In genomic region chr21:31265293-31265692, GRCh38 we compare ENCODE assay signal across 20 cellular contexts.
A peak's percentile ranks its signal among the peaks of the same experiment; 100 is the strongest.
DNase-seq lines count a peak whose midpoint lies in the region; ATAC-seq and TF ChIP-seq lines count a peak whose summit lies in the region.
"Had no signal": no experiment of that assay in that cellular context is flagged by ENCODE, and none has a peak within 500 bp of the region (broad histone marks: within the 10 kb centered on the region; RNA-seq: fewer than 3 reads in every experiment).

No MANE protein-coding gene starts in this region.

- H3K4me3 ChIP-seq in thoracic aorta (peak overlapping the region; percentile 14), SK-N-SH (ENCODE audit: low read depth in 2 of 2, low read length in 1 of 2) (no peak overlapping the region)
- H3K4me3 ChIP-seq: right lobe of liver had no signal

- H3K4me1 ChIP-seq in thoracic aorta (ENCODE audit: control insufficient read depth in 1 of 2, low read depth in 2 of 2) (no peaks in the 10 kb centered on the region), SK-N-SH (ENCODE audit: control insufficient read depth in 1 of 2, insufficient read depth in 2 of 2, low read depth in 1 of 2, low read length in 1 of 2) (no peaks in the 10 kb centered on the region)
- H3K4me1 ChIP-seq: right lobe of liver had no signal

- peak overlapping the region; percentile 18 for H3K4me3 Mint-ChIP-seq in stimulated activated naive CD8-positive, alpha-beta T cell treated with anti-CD3 and anti-CD28 coated beads, Interleukin-15, Interleukin-2, amounts not matched to agents 100 ng/mL and 50 ng/mL, for 24 hours
- H3K4me3 Mint-ChIP-seq: memory B cell, neural crest cell had no signal

- peaks cover 35% of the 10 kb centered on the region for H3K36me3 Mint-ChIP-seq in stimulated activated naive CD8-positive, alpha-beta T cell treated with anti-CD3 and anti-CD28 coated beads, Interleukin-15, Interleukin-2, amounts not matched to agents 100 ng/mL and 50 ng/mL, for 24 hours (ENCODE audit: low read depth)
- H3K36me3 Mint-ChIP-seq: memory B cell had no signal

- CTCF ChIA-PET in SK-N-SH (lab: Yijun Ruan, JAX), result interaction anchor here (0.9 to 1.5 kb wide), 2 partner anchors 16 to 315 kb away, joined by 3 to 4 read pairs; no protein-coding TSS in a partner anchor

- WGBS in SK-N-SH (ENCODE audit: low lambda C conversion rate), result 81% methylated on average over 10 of the region's 10 CpGs

- H3K27me3 ChIP-seq in thoracic aorta (replicated peaks; ENCODE audit: insufficient read depth) (no peaks in the 10 kb centered on the region), SK-N-SH (ENCODE audit: insufficient read depth) (no peaks in the 10 kb centered on the region)
- H3K27me3 ChIP-seq: right lobe of liver had no signal

- no peaks in the 10 kb centered on the region for H3F3A ChIP-seq in SK-N-SH (replicated peaks; ENCODE audit: insufficient read depth)

- no peak overlapping the region for H3K4me2 ChIP-seq in SK-N-SH

- POLR2A ChIA-PET in SK-N-SH (lab: Yijun Ruan, JAX), result no interaction called here

- H3K36me3 ChIP-seq in thoracic aorta, result no peaks in the 10 kb centered on the region
- H3K36me3 ChIP-seq in SK-N-SH (replicated peaks in 1 of 2; ENCODE audit: control insufficient read depth in 1 of 2, insufficient read depth in 2 of 2, low read length in 1 of 2), result no peaks in the 10 kb centered on the region
- H3K36me3 ChIP-seq: right lobe of liver had no signal

- no peak overlapping the region for H2AFZ ChIP-seq in SK-N-SH (ENCODE audit: low read depth)

- intact Hi-C loops in left ventricle myocardium superior (cut with micrococcal nuclease), result no loop called here
- intact Hi-C loops in posterior vena cava (cut with DNase I), result no loop called here

- no peaks in the 10 kb centered on the region for H3K27me3 Mint-ChIP-seq in stimulated activated naive CD8-positive, alpha-beta T cell treated with anti-CD3 and anti-CD28 coated beads, Interleukin-15, Interleukin-2, amounts not matched to agents 100 ng/mL and 50 ng/mL, for 24 hours

- H3K9me2 ChIP-seq in SK-N-SH, result no peaks in the 10 kb centered on the region

- no peak overlapping the region for H3K9ac ChIP-seq in SK-N-SH

- H4K20me1 ChIP-seq in SK-N-SH (ENCODE audit: insufficient read depth), result no peaks in the 10 kb centered on the region

- no peak for TF ChIP-seq RAD21 in SK-N-SH (IDR thresholded peaks at IDR 0.05; ENCODE audit: low read length)

- TF ChIP-seq CTCF in thoracic aorta (IDR thresholded peaks at IDR 0.05) (no peak), SK-N-SH (IDR thresholded peaks at IDR 0.05) (no peak)

- no peak overlapping the region for H3K27ac Mint-ChIP-seq in stimulated activated naive CD8-positive, alpha-beta T cell treated with anti-CD3 and anti-CD28 coated beads, Interleukin-15, Interleukin-2, amounts not matched to agents 100 ng/mL and 50 ng/mL, for 24 hours
- H3K27ac Mint-ChIP-seq: memory B cell had no signal

- H3K9me3 Mint-ChIP-seq in stimulated activated naive CD8-positive, alpha-beta T cell treated with anti-CD3 and anti-CD28 coated beads, Interleukin-15, Interleukin-2, amounts not matched to agents 100 ng/mL and 50 ng/mL, for 24 hours, result no peaks in the 10 kb centered on the region
- H3K9me3 Mint-ChIP-seq: neural crest cell had no signal

- no peak for ATAC-seq in stimulated activated naive CD8-positive, alpha-beta T cell treated with anti-CD3 and anti-CD28 coated beads, Interleukin-15, Interleukin-2, amounts not matched to agents 100 U/mL and 50 U/mL, for 24 hours
- ATAC-seq in left ventricle myocardium superior (peak; percentile 87), thoracic aorta (ENCODE audit: insufficient number of reproducible peaks, low FRiP score, low read depth) (no peak), SK-N-SH treated with all-trans-retinoic acid at 6 μM for 48 hours (no peak)
- ATAC-seq: HepG2, right lobe of liver had no signal

- H3K4me1 Mint-ChIP-seq in stimulated activated naive CD8-positive, alpha-beta T cell treated with anti-CD3 and anti-CD28 coated beads, Interleukin-15, Interleukin-2, amounts not matched to agents 100 ng/mL and 50 ng/mL, for 24 hours (ENCODE audit: low read depth), result peaks cover 38% of the 10 kb centered on the region
- H3K4me1 Mint-ChIP-seq: memory B cell had no signal

- H3K79me2 ChIP-seq in SK-N-SH (ENCODE audit: insufficient read depth), result no peaks in the 10 kb centered on the region

- no peak for TF ChIP-seq EP300 in SK-N-SH (IDR thresholded peaks at IDR 0.05; ENCODE audit: borderline replicate concordance in 1 of 2, low read depth in 1 of 2, low read length in 1 of 2)

- no peak for DNase-seq in stimulated activated naive CD8-positive, alpha-beta T cell treated with anti-CD3 and anti-CD28 coated beads, Interleukin-15, Interleukin-2, amounts not matched to agents 100 U/mL and 50 U/mL, for 24 hours
- DNase-seq in astrocyte of the hippocampus (ENCODE audit: low read depth, low spot score) (peak; percentile 36), left ventricle myocardium superior (peak; percentile 73), thoracic aorta (ENCODE audit: low spot score) (no peak), posterior vena cava (ENCODE audit: low spot score) (no peak), SK-N-SH (no peak)
- DNase-seq: activated CD4-positive, CD25-positive, alpha-beta regulatory T cell; activated effector memory CD4-positive, alpha-beta T cell treated with anti-CD3 and anti-CD28 coated beads, Interleukin-2, amount 50 U/mL, for 16 hours; dermis blood vessel endothelial cell; erythroblast; MM.1S; NCI-H187 treated with DMSO at 0.1 percent for 48 hours; right lobe of liver; RPMI8226; T-helper 1 cell had no signal

- no peak overlapping the region for H3K27ac ChIP-seq in thoracic aorta
- no peak overlapping the region for H3K27ac ChIP-seq in SK-N-SH (ENCODE audit: low read depth in 2 of 2, low read length in 1 of 2)
- H3K27ac ChIP-seq: right lobe of liver had no signal

- H3K9me3 ChIP-seq in thoracic aorta, result no peaks in the 10 kb centered on the region
- no peaks in the 10 kb centered on the region for H3K9me3 ChIP-seq in SK-N-SH
- H3K9me3 ChIP-seq: right lobe of liver had no signal

TF ChIP-seq in SK-N-SH treated with all-trans-retinoic acid at 6 μM for 48 hours, 23 proteins besides CTCF, POLR2A, EP300 and RAD21:
- no peak for TF ChIP-seq CSDC2 (CRISPR knock-in tag; IDR thresholded peaks at IDR 0.05)
- no peak for TF ChIP-seq ESRRG (CRISPR knock-in tag; IDR thresholded peaks at IDR 0.05)
- no peak for TF ChIP-seq ARNTL (CRISPR knock-in tag; IDR thresholded peaks at IDR 0.05; ENCODE audit: borderline replicate concordance, low read depth)
- TF ChIP-seq OSR1 (CRISPR knock-in tag; IDR thresholded peaks at IDR 0.05), result no peak
- no peak for TF ChIP-seq GLIS3 (CRISPR knock-in tag; IDR thresholded peaks at IDR 0.05)
- no peak for TF ChIP-seq TSHZ2 (CRISPR knock-in tag; IDR thresholded peaks at IDR 0.05)

TF ChIP-seq in SK-N-SH, 30 proteins besides CTCF, POLR2A, EP300 and RAD21:
- TF ChIP-seq IRF3 (IDR thresholded peaks at IDR 0.05; ENCODE audit: low read depth, low read length) (no peak), GABPA (IDR thresholded peaks at IDR 0.05; ENCODE audit: low read depth) (no peak), NRF1 (IDR thresholded peaks at IDR 0.05; ENCODE audit: low read depth, low read length) (no peak), USF1 (IDR thresholded peaks at IDR 0.05; ENCODE audit: borderline replicate concordance, low read depth) (no peak), FOSL2 (IDR thresholded peaks at IDR 0.05; ENCODE audit: borderline replicate concordance, low read depth) (no peak), RFX5 (IDR thresholded peaks at IDR 0.05; ENCODE audit: low read length) (no peak), TEAD4 (IDR thresholded peaks at IDR 0.05; ENCODE audit: borderline replicate concordance, insufficient read depth) (no peak), PBX3 (IDR thresholded peaks at IDR 0.05) (no peak)

Comparison
In these comparisons a context has a peak if more than half of its experiments do, and no peak if none do; other contexts are left out.
1. DNase-seq: peak in astrocyte of the hippocampus (single experiment) and left ventricle myocardium superior (single experiment); none in stimulated activated naive CD8-positive, alpha-beta T cell treated with anti-CD3 and anti-CD28 coated beads, Interleukin-15, Interleukin-2, amounts not matched to agents 100 U/mL and 50 U/mL, for 24 hours (single experiment), thoracic aorta (single experiment), posterior vena cava (single experiment) and SK-N-SH (single experiment).